In genomic region chr3:49428697-49429100, GRCh38 we compare ENCODE assay signal across 8 cellular contexts. TPM values are rescaled to one million over a fixed set of nuclear protein-coding genes. Genes with fewer than 3 reads are reported as not detected.
A peak's percentile ranks its signal among the peaks of the same experiment; 100 is the strongest.
DNase-seq lines count a peak whose midpoint lies in the region; ATAC-seq and TF ChIP-seq lines count a peak whose summit lies in the region.

No MANE protein-coding gene starts in this region.

- H3K9me3 Mint-ChIP-seq in progenitor cell of endocrine pancreas (ENCODE audit: low read depth): no peaks in the 10 kb centered on the region

- no peak for ATAC-seq in GM21515 (IDR thresholded peaks at IDR 0.05; ENCODE audit: unreplicated experiment)

- peaks cover 5% of the 10 kb centered on the region for H3K36me3 Mint-ChIP-seq in progenitor cell of endocrine pancreas (ENCODE audit: insufficient read depth)

- H3K9me3 ChIP-seq in SK-N-MC (ENCODE audit: low read depth, low read length): no peaks in the 10 kb centered on the region

- H3K27ac Mint-ChIP-seq in progenitor cell of endocrine pancreas: peak overlapping the region; percentile 98

- peak overlapping the region; percentile 81 for H3K4me3 ChIP-seq in SK-N-MC
- peak overlapping the region; percentile 80 for H3K4me3 ChIP-seq in fibroblast of the aortic adventitia (ENCODE audit: low read depth, low read length)

- DNase-seq in NOMO-1 (lab: John Stamatoyannopoulos, UW; ENCODE audit: unreplicated experiment in 2 of 2) (peak; percentile 30 to 48), NOMO-1 treated with dmso at 0.1 percent for 144 hours (lab: John Stamatoyannopoulos, UW; ENCODE audit: unreplicated experiment) (no peak), SK-N-MC (ENCODE audit: low read depth, low spot score) (no peak), fibroblast of the aortic adventitia (ENCODE audit: low read depth) (no peak), progenitor cell of endocrine pancreas (ENCODE audit: low spot score, unreplicated experiment) (no peak), cerebellar cortex (ENCODE audit: low spot score) (no peak), NCI-H446 (lab: John Stamatoyannopoulos, UW) (no peak)

- H3K4me3 Mint-ChIP-seq in progenitor cell of endocrine pancreas (ENCODE audit: low read depth): peak overlapping the region; percentile 95

- H3K27me3 Mint-ChIP-seq in progenitor cell of endocrine pancreas: no peaks in the 10 kb centered on the region

- H3K27ac ChIP-seq in SK-N-MC: no peak overlapping the region

- H3K9ac ChIP-seq in SK-N-MC (ENCODE audit: insufficient read length): peak overlapping the region; percentile 77

- TF ChIP-seq CTCF in fibroblast of the aortic adventitia (IDR thresholded peaks at IDR 0.05; ENCODE audit: insufficient read depth, low read length): no peak
- no peak for TF ChIP-seq CTCF in progenitor cell of endocrine pancreas (IDR thresholded peaks at IDR 0.05; ENCODE audit: unreplicated experiment)

- no peaks in the 10 kb centered on the region for H3K36me3 ChIP-seq in SK-N-MC (ENCODE audit: insufficient read depth, low read length)

- H3K4me1 Mint-ChIP-seq in progenitor cell of endocrine pancreas (ENCODE audit: low read depth): peaks cover 2% of the 10 kb centered on the region

RNA-seq across cellular contexts. Expression of gene NICN1, which starts 0.4 kb away (rescaled TPM):
- total RNA-seq in fibroblast of the aortic adventitia (ENCODE audit: low replicate concordance): 2.8 and 6.0 TPM in 2 replicates
- total RNA-seq in progenitor cell of endocrine pancreas: 23.7 and 23.8 TPM in 2 replicates

RNA-seq across cellular contexts. Expression of gene AMT, which starts 6.4 kb away (rescaled TPM):
- total RNA-seq in fibroblast of the aortic adventitia (ENCODE audit: low replicate concordance) (0.63 and 3.3 TPM in 2 replicates), progenitor cell of endocrine pancreas (29.8 and 32.8 TPM in 2 replicates)

RNA-seq across cellular contexts. Expression of gene TCTA, which starts 16.5 kb away (rescaled TPM):
- total RNA-seq in fibroblast of the aortic adventitia (ENCODE audit: low replicate concordance) (22.7 and 27.8 TPM in 2 replicates), progenitor cell of endocrine pancreas (18.0 and 18.8 TPM in 2 replicates)

RNA-seq across cellular contexts. Expression of gene RHOA, which starts 16.9 kb away (rescaled TPM):
- 643 and 840 TPM in 2 replicates for total RNA-seq in fibroblast of the aortic adventitia (ENCODE audit: low replicate concordance)
- 289 and 301 TPM in 2 replicates for total RNA-seq in progenitor cell of endocrine pancreas

RNA-seq across cellular contexts. Expression of gene DAG1, which starts 41.4 kb away (rescaled TPM):
- total RNA-seq in fibroblast of the aortic adventitia (ENCODE audit: low replicate concordance) (34.1 and 63.4 TPM in 2 replicates), progenitor cell of endocrine pancreas (109 and 114 TPM in 2 replicates)

Comparison
In these comparisons a context has a peak if more than half of its experiments do, and no peak if none do; other contexts are left out.
1. DNase-seq: peak in NOMO-1 (2 of 2); none in NOMO-1 treated with dmso at 0.1 percent for 144 hours (single experiment), SK-N-MC (single experiment), fibroblast of the aortic adventitia (single experiment), progenitor cell of endocrine pancreas (single experiment), cerebellar cortex (single experiment) and NCI-H446 (0 of 2).